ENCODE assay signal across 21 cellular contexts in the genomic region with DNA sequence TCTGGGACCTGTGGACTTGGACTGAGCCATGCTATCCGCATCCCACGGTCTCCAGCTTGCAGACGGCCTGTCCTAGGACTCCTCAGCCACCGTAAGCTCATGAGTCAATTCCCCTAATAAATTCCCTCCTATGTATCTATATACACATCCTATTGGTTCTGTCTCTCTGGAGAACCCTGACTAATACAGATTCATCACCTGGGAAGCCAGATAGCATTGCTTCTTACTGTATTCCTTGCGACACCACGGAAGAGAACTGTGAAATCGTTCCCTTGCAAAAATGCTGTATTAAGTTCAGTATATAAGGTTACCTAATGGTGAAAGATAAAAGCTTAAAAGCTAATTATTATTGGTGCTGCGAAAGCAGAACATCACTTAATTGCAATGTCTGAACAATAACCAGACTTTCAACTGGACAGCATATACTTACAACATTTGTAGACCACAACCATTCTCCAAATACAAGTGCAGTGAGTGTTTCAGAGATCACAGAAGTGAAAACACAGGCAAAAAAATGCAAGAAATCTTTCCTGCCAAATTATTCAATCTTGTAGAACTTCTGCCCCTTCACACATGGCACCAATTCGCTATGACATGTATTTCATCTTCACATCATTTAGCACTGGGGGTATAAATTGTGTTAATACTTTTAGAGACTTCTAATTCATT.
DNase-seq lines count a peak whose midpoint lies in the region; ATAC-seq and TF ChIP-seq lines count a peak whose summit lies in the region.
"Had no signal": no experiment of that assay in that cellular context is flagged by ENCODE, and none has a peak within 500 bp of the region (broad histone marks: within the 10 kb centered on the region; RNA-seq: fewer than 3 reads in every experiment).

No MANE protein-coding gene starts in this region.

- 0 out of 2 replicates have a peak, but pooled peaks cover 3% of the 10 kb centered on the region for H3F3A ChIP-seq in GM23248 (ENCODE audit: insufficient read depth)

- no peak overlapping the region for H2AFZ ChIP-seq in GM23248

- no peaks in the 10 kb centered on the region for H4K20me1 ChIP-seq in GM23248 (ENCODE audit: insufficient read depth)
- H4K20me1 ChIP-seq: BLaER1 treated with 17β-estradiol and CSF1 and Interleukin-3, amounts not matched to agents 10 nM and 100 nM had no signal

- ATAC-seq in HG03280 (IDR thresholded peaks at IDR 0.05; ENCODE audit: unreplicated experiment): no peak
- ATAC-seq: Panc1, SK-N-SH treated with all-trans-retinoic acid at 6 μM for 48 hours had no signal

- H3K79me2 ChIP-seq in GM23248 (ENCODE audit: insufficient read depth): no peaks in the 10 kb centered on the region

- in situ Hi-C loops in GM23248 (cut with MboI): no loop called here

- H3K27ac ChIP-seq in GM23248: no peak overlapping the region
- H3K27ac ChIP-seq: BLaER1 treated with 17β-estradiol and CSF1 and Interleukin-3, amounts not matched to agents 10 nM and 100 nM had no signal

- no peak for TF ChIP-seq CTCF in fibroblast of mammary gland (conservative IDR thresholded peaks at IDR 0.05; ENCODE audit: control insufficient read depth, insufficient read depth, low read depth, low read length)

- no peaks in the 10 kb centered on the region for H3K9me2 ChIP-seq in GM23248 (ENCODE audit: insufficient read depth)

- H3K4me2 ChIP-seq in GM23248 (ENCODE audit: unreplicated experiment): no peak overlapping the region
- H3K4me2 ChIP-seq: BLaER1 treated with 17β-estradiol and CSF1 and Interleukin-3, amounts not matched to agents 10 nM and 100 nM had no signal

- no peaks in the 10 kb centered on the region for H3K9me3 ChIP-seq in GM23248 (ENCODE audit: low read depth)
- H3K9me3 ChIP-seq: MG63 had no signal

- H3K4me1 ChIP-seq in GM23248 (ENCODE audit: insufficient read depth): peaks cover 13% of the 10 kb centered on the region; the same call in 1 of the 2 replicates

- no peaks in the 10 kb centered on the region for H3K27me3 ChIP-seq in GM23248 (replicated peaks; ENCODE audit: insufficient read depth)
- H3K27me3 ChIP-seq: BLaER1 treated with 17β-estradiol and CSF1 and Interleukin-3, amounts not matched to agents 10 nM and 100 nM; MG63 had no signal

- H3K36me3 ChIP-seq in GM23248 (ENCODE audit: low read depth): no peaks in the 10 kb centered on the region
- H3K36me3 ChIP-seq: BLaER1 treated with 17β-estradiol and CSF1 and Interleukin-3, amounts not matched to agents 10 nM and 100 nM; MG63 had no signal

- H3K9ac ChIP-seq in GM23248: no peak overlapping the region
- H3K9ac ChIP-seq: BLaER1 treated with 17β-estradiol and CSF1 and Interleukin-3, amounts not matched to agents 10 nM and 100 nM had no signal

- DNase-seq in AG08395 (ENCODE audit: low spot score) (peak; percentile 25), GM23248 (peak; percentile 37), amniotic epithelial cell (ENCODE audit: low read depth) (peak; percentile 6), fibroblast of mammary gland (ENCODE audit: low read depth) (peak; percentile 57), germinal center (ENCODE audit: low spot score) (no peak), NCI-H1417 treated with DMSO at 0.1 percent for 48 hours (lab: John Stamatoyannopoulos, UW) (no peak), NCI-H1694 treated with DMSO at 0.1 percent for 48 hours (lab: John Stamatoyannopoulos, UW) (no peak)
- DNase-seq: Calu3; CD4-positive, alpha-beta memory T cell; DMS153; Kasumi-1; MG63; NCI-H1417; NCI-H187 treated with DMSO at 0.1 percent for 48 hours; NCI-H2107; NCI-H510A; NK-92 treated with Interleukin-12 subunit alpha and Interleukin-12 subunit beta, amount 100 ng/mL, for 24 hours had no signal

- 89 to 93% methylated on average over 9 of the region's 9 CpGs for WGBS in GM23248 (ENCODE audit: low coverage in 1 of 2, low lambda C conversion rate in 2 of 2, missing lambda C conversion rate in 2 of 2), 2 experiments

- H3K4me3 ChIP-seq in GM23248: no peak overlapping the region
- no peak overlapping the region for H3K4me3 ChIP-seq in fibroblast of mammary gland (ENCODE audit: control insufficient read depth, low read depth, low read length)
- H3K4me3 ChIP-seq: BLaER1 treated with 17β-estradiol and CSF1 and Interleukin-3, amounts not matched to agents 10 nM and 100 nM; MG63 had no signal

Comparison
In these comparisons a context has a peak if more than half of its experiments do, and no peak if none do; other contexts are left out.
1. DNase-seq: peak in AG08395 (single experiment), GM23248 (single experiment), amniotic epithelial cell (single experiment) and fibroblast of mammary gland (single experiment); none in germinal center (single experiment), NCI-H1417 treated with DMSO at 0.1 percent for 48 hours (single experiment) and NCI-H1694 treated with DMSO at 0.1 percent for 48 hours (single experiment).